In the genomic region with DNA sequence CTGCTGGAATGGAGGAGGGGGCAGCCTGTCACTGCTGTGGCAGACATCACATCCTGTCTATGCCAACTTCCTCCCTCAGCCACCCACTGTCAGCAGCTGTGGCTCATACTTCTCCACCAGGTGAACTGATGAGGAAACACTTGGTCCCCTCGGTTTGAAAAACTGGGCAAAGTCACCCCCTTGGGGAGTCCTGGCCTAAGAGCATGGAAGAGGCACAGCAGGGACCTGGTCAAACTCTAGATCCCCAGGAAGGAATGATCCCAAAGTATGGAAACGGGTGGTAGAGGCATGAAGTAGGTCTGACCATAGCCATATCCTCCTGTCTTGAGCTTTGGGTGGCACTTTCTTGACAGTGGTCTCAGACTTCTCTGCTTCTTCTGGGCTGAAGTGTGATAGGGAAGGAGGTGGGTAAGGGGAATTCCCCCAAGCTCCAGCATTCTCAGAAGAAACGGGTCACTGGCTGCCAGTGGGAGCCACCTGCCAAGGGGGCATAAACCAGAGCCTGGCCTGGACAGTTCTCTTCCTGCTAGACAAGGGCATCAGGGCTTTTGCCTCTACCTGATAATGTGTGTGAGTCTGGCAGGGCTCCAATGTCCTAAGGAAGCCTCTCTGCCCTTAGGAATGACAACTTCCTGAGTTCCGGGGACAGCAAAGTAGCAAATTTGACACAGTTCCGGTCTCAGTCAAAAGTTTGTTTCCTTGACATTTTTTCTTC, we compare ENCODE assay signal across 8 cellular contexts. TPM values are rescaled to one million over a fixed set of nuclear protein-coding genes. Genes with fewer than 3 reads are reported as not detected.
DNase-seq lines count a peak whose midpoint lies in the region; ATAC-seq, FAIRE-seq and TF ChIP-seq lines count a peak whose summit lies in the region.

No MANE protein-coding gene starts in this region.

- H3K36me3 ChIP-seq in GM12878 (ENCODE audit: control insufficient read depth in 2 of 2, insufficient read depth in 2 of 2, low read length in 1 of 2) = peaks cover 8 to 10% of the 10 kb centered on the region in 2 experiments; a peak in 3 of 4 replicates
- no peaks in the 10 kb centered on the region for H3K36me3 ChIP-seq in sigmoid colon

- no peak overlapping the region for H3K4me3 ChIP-seq in GM12878
- H3K4me3 ChIP-seq in sigmoid colon = no peak overlapping the region

- H3K79me2 ChIP-seq in GM12878 (ENCODE audit: control insufficient read depth, insufficient read depth, low read length) = peaks cover 78% of the 10 kb centered on the region

- no peaks in the 10 kb centered on the region for H4K20me1 ChIP-seq in GM12878 (ENCODE audit: control insufficient read depth, insufficient read depth)

- H3K27me3 ChIP-seq in GM12878 (replicated peaks in 1 of 2; ENCODE audit: control insufficient read depth in 2 of 2, insufficient read depth in 2 of 2, low read length in 1 of 2) (no peaks in the 10 kb centered on the region), sigmoid colon (no peaks in the 10 kb centered on the region)

- peaks cover 61% of the 10 kb centered on the region for H3K4me1 ChIP-seq in GM12878 (ENCODE audit: control insufficient read depth, insufficient read depth, low read length)
- H3K4me1 ChIP-seq in sigmoid colon = peaks cover 0 to 60% (median 53%) of the 10 kb centered on the region in 4 donors

- H2AFZ ChIP-seq in GM12878 (ENCODE audit: control insufficient read depth, low read depth, low read length) = peak overlapping the region; percentile 33

- in situ Hi-C loops in GM12878 (cut with MboI) = no loop called here

- BruUV-seq in GM12878 (replicated peaks; lab: Mats Ljungman, UMichigan) (no TSS peak), Calu3 (replicated peaks; lab: Mats Ljungman, UMichigan) (no TSS peak)

- H3K36me3 Mint-ChIP-seq in CD14-positive monocyte (no peaks in the 10 kb centered on the region), T-cell (peaks cover 10% of the 10 kb centered on the region), Calu3 (ENCODE audit: insufficient read depth, unreplicated experiment) (no peaks in the 10 kb centered on the region)

- FAIRE-seq in GM12878 (lab: Jason Lieb, UNC) = peak; percentile 44
- no peak for FAIRE-seq in frontal cortex (lab: Jason Lieb, UNC)

- H3K4me1 Mint-ChIP-seq in CD14-positive monocyte = peaks cover 45% of the 10 kb centered on the region
- peaks cover 96 to 98% (median 97%) of the 10 kb centered on the region in 3 donors for H3K4me1 Mint-ChIP-seq in T-cell
- H3K4me1 Mint-ChIP-seq in Calu3 (ENCODE audit: low read depth, unreplicated experiment) = no peaks in the 10 kb centered on the region

- H3K27ac Mint-ChIP-seq in CD14-positive monocyte (peak overlapping the region; percentile 57 to 87 (median 79)), T-cell (peak overlapping the region; percentile 97 to 98), Calu3 (ENCODE audit: unreplicated experiment) (no peak overlapping the region)

- H3K27ac ChIP-seq in GM12878 (ENCODE audit: control insufficient read depth, insufficient read depth) (peak overlapping the region; percentile 92), sigmoid colon (peak overlapping the region; percentile 87 to 93 (median 92))

- CTCF ChIA-PET in T-cell (lab: Charles Lee) (interaction anchor here (0.5 to 1.9 kb wide), 11 partner anchors 8 to 414 kb away, joined by 3 to 19 read pairs (median 4); partner anchors contain the start of genes SMARCD1 (in 1 of the 2) and TMBIM6 (in 1 of the 2)), GM12878 (lab: Yijun Ruan, JAX) (interaction anchor here (0.9 to 10.3 kb wide), 8 partner anchors 8 to 33 kb away, joined by 3 to 86 read pairs (median 16); partner anchors contain the start of gene FMNL3), Calu3 (lab: Charles Lee) (interaction anchor here (0.5 kb wide), 1 partner anchor 12 kb away, joined by 3 read pairs; no protein-coding TSS in a partner anchor)

- TF ChIP-seq CTCF in CD14-positive monocyte (IDR thresholded peaks at IDR 0.05) (no peak), GM12878 (IDR thresholded peaks at IDR 0.05 in 2 of 3, conservative IDR thresholded peaks at IDR 0.05 in 1 of 3; ENCODE audit: control insufficient read depth in 2 of 3, extremely low read depth in 1 of 3, insufficient read depth in 1 of 3, low read depth in 3 of 3, low read length in 3 of 3) (no peak), sigmoid colon (IDR thresholded peaks at IDR 0.05) (no peak), Calu3 (IDR thresholded peaks at IDR 0.05; ENCODE audit: unreplicated experiment) (no peak)

- DNase-seq in CD14-positive monocyte (ENCODE audit: low spot score) (peak; percentile 68), T-cell (peak; percentile 44 to 74 (median 62)), GM12878 (ENCODE audit: low read depth, low spot score) (no peak), sigmoid colon (peak; percentile 60), NCI-H2081 treated with DMSO at 0.1 percent for 48 hours (lab: John Stamatoyannopoulos, UW) (no peak), SW 1271 (lab: John Stamatoyannopoulos, UW) (no peak), Calu3 (no peak), frontal cortex (ENCODE audit: low spot score in 2 of 2) (no peak)

- RAD21 ChIA-PET in GM12878 (lab: Charles Lee; ENCODE audit: unreplicated experiment) = interaction anchor here (1.4 to 8.6 kb wide), 5 partner anchors 9 to 33 kb away, joined by 4 to 167 read pairs (median 36); partner anchors contain the start of gene FMNL3

- POLR2A ChIA-PET in T-cell (lab: Charles Lee) = interaction anchor here (0.5 to 2.0 kb wide), 5 partner anchors 8 to 77 kb away, joined by 3 to 12 read pairs (median 3); partner anchors contain the start of gene TMBIM6 (in 1 of the 2)
- POLR2A ChIA-PET in GM12878 (lab: Charles Lee) = interaction anchor here (1.3 to 10.7 kb wide), 5 partner anchors 9 to 33 kb away, joined by 5 to 166 read pairs (median 48); partner anchors contain the start of gene FMNL3

- peak overlapping the region; percentile 52 for H3K9ac ChIP-seq in GM12878 (ENCODE audit: control insufficient read depth, insufficient read depth, low read length)

- TF ChIP-seq RAD21 in GM12878 (IDR thresholded peaks at IDR 0.05; ENCODE audit: insufficient read depth, low read depth, low read length) = no peak

- H3K4me2 ChIP-seq in GM12878 (ENCODE audit: control insufficient read depth, insufficient read depth) = peak overlapping the region; percentile 44

- peaks cover 1 to 3% (median 2%) of the 10 kb centered on the region in 3 donors for H3K27me3 Mint-ChIP-seq in CD14-positive monocyte (ENCODE audit: low read depth in 3 of 3)
- no peaks in the 10 kb centered on the region for H3K27me3 Mint-ChIP-seq in T-cell
- peaks cover 14% of the 10 kb centered on the region for H3K27me3 Mint-ChIP-seq in Calu3 (ENCODE audit: unreplicated experiment)

- H3K4me3 Mint-ChIP-seq in CD14-positive monocyte (peak overlapping the region; percentile 10 to 62), T-cell (peak overlapping the region; percentile 65 to 73 (median 68)), Calu3 (ENCODE audit: low read depth, unreplicated experiment) (no peak overlapping the region)

- ATAC-seq in T-cell (replicated peaks in 1 of 4) (peak; percentile 89 to 92 (median 91)), GM12878 (peak; percentile 72)

- SMC1A ChIA-PET in GM12878 (lab: Charles Lee; ENCODE audit: uncharacterized antibody, unreplicated experiment) = interaction anchor here (0.9 to 14.9 kb wide), 10 partner anchors 8 to 33 kb away, joined by 3 to 131 read pairs (median 6); partner anchors contain the start of gene FMNL3

- WGBS in GM12878 (ENCODE audit: insufficient coverage, insufficient replicate concordance, low lambda C conversion rate, missing lambda C conversion rate) = 0% methylated on average over 5 of the region's 5 CpGs
- 37 to 61% methylated on average over 5 of the region's 5 CpGs for WGBS in sigmoid colon, 2 donors

- intact Hi-C loops in CD14-positive monocyte (cut with micrococcal nuclease) = no loop called here
- intact Hi-C loops in GM12878 (cut with micrococcal nuclease; ENCODE audit: unreplicated experiment) = no loop called here
- intact Hi-C loops in sigmoid colon (cut with DNase I) = no loop called here
- intact Hi-C loops in Calu3 (cut with micrococcal nuclease; ENCODE audit: unreplicated experiment) = no loop called here

- H3K9me3 ChIP-seq in GM12878 (replicated peaks; ENCODE audit: control insufficient read depth, insufficient read depth, low read length) (no peaks in the 10 kb centered on the region), sigmoid colon (no peaks in the 10 kb centered on the region)

- TF ChIP-seq EP300 in GM12878 (IDR thresholded peaks at IDR 0.05; ENCODE audit: borderline replicate concordance in 1 of 2, control insufficient read depth in 1 of 2, low read depth in 2 of 2, low read length in 2 of 2) = no peak
- TF ChIP-seq EP300 in sigmoid colon (IDR thresholded peaks at IDR 0.05) = no peak

- no peaks in the 10 kb centered on the region for H3K9me3 Mint-ChIP-seq in CD14-positive monocyte
- no peaks in the 10 kb centered on the region for H3K9me3 Mint-ChIP-seq in T-cell
- no peaks in the 10 kb centered on the region for H3K9me3 Mint-ChIP-seq in Calu3 (ENCODE audit: low read depth, unreplicated experiment)

- peak; percentile 33; the same call in 1 of the 2 replicates for TF ChIP-seq POLR2A in GM12878 (IDR thresholded peaks at IDR 0.05; ENCODE audit: low read depth, low read length)
- TF ChIP-seq POLR2A in sigmoid colon (IDR thresholded peaks at IDR 0.05) = no peak

RNA-seq across cellular contexts. Expression of gene FMNL3, which starts 36.0 kb away (rescaled TPM):
- 1 to 10 TPM; 1.5 to 1.7 TPM for polyA plus RNA-seq in CD14-positive monocyte
- 10 to 100 TPM; 34.2 to 45.5 (median 41.1) TPM for total RNA-seq in T-cell
- 182 and 205 TPM in 2 replicates for total RNA-seq in GM12878 (2013; cell fraction: nucleolus; rRNA removed)
- total RNA-seq in GM12878 (2014; rRNA removed) = 44.1 and 46.8 TPM in 2 replicates
- 29.1 and 29.2 TPM in 2 replicates for total RNA-seq in GM12878 (2014; rRNA removed; fragmentation: Illumina TruSeq; extraction: Trizol)
- total RNA-seq in GM12878 (2021) = 60.5 and 64.9 TPM in 2 replicates
- polyA plus RNA-seq in GM12878 (2011; ENCODE audit: low read depth) = 19.3 TPM
- 40.6 and 47.6 TPM in 2 replicates for polyA plus RNA-seq in GM12878 (2011; rRNA removed)
- polyA plus RNA-seq in GM12878 (2011; cell fraction: cytosol; rRNA removed) = 40.6 and 44.7 TPM in 2 replicates
- polyA plus RNA-seq in GM12878 (2011; cell fraction: nucleus; rRNA removed) = 131 and 157 TPM in 2 replicates
- 33.5 and 36.8 TPM in 2 replicates for polyA plus RNA-seq in GM12878 (2012)
- polyA plus RNA-seq in GM12878 (2014; fragmentation: Illumina TruSeq; extraction: Trizol) = 35.3 and 40.6 TPM in 2 replicates
- 1 to 10 TPM; 3.0 to 5.3 TPM for polyA plus RNA-seq in GM12878 (2014; fragmentation: Nextera tagmentation; extraction: Ambion mirVana)
- polyA plus RNA-seq in GM12878 (2014; rRNA removed) = 32.6 and 35.0 TPM in 2 replicates
- polyA plus RNA-seq in GM12878 (2016; fragmentation: Nextera tagmentation; extraction: Ambion mirVana) = 10 to 100 TPM; 15.1 to 15.7 TPM
- polyA minus RNA-seq in GM12878 (2011; rRNA and poly(A)+ RNA removed) = 105 and 132 TPM in 2 replicates
- polyA minus RNA-seq in GM12878 (2011; cell fraction: cytosol; rRNA and poly(A)+ RNA removed) = 41.7 and 48.0 TPM in 2 replicates
- polyA minus RNA-seq in GM12878 (2011; cell fraction: nucleus; rRNA and poly(A)+ RNA removed) = 46.2 and 54.0 TPM in 2 replicates
- total RNA-seq in sigmoid colon = 10 to 100 TPM in 2 of 4 donors, 1 to 10 TPM in 2; 9.4 to 12.2 (median 11.0) TPM
- 10 to 100 TPM in 1 of 3 donors, 1 to 10 TPM in 2; 1.8 to 10.8 (median 2.4) TPM for polyA plus RNA-seq in sigmoid colon
- total RNA-seq in Calu3 (2022) = 4.4 TPM in 2 replicates
- 9.0 TPM for total RNA-seq in frontal cortex

RNA-seq across cellular contexts. Expression of gene PRPF40B, which starts 47.8 kb away (rescaled TPM):
- polyA plus RNA-seq in CD14-positive monocyte (under 1 TPM; 0.14 to 0.57 TPM), GM12878 (2011; rRNA removed) (3.2 and 6.1 TPM in 2 replicates), GM12878 (2014; fragmentation: Illumina TruSeq; extraction: Trizol) (3.2 and 6.7 TPM in 2 replicates), GM12878 (2014; fragmentation: Nextera tagmentation; extraction: Ambion mirVana) (1 to 10 TPM in 1 of 2 experiments, under 1 TPM in 1; 0.31 to 1.2 TPM), GM12878 (2014; rRNA removed) (8.5 and 11.0 TPM in 2 replicates), GM12878 (2016; fragmentation: Nextera tagmentation; extraction: Ambion mirVana) (10 to 100 TPM; 16.3 to 17.9 TPM), sigmoid colon (10 to 100 TPM in 1 of 3 donors, 1 to 10 TPM in 2; 1.4 to 11.3 (median 3.6) TPM)
- total RNA-seq in T-cell (10 to 100 TPM in 4 of 5 donors, 1 to 10 TPM in 1; 7.4 to 18.0 (median 16.5) TPM), GM12878 (2014; rRNA removed) (7.2 and 7.7 TPM in 2 replicates), GM12878 (2014; rRNA removed; fragmentation: Illumina TruSeq; extraction: Trizol) (6.9 and 7.1 TPM in 2 replicates), GM12878 (2021) (12.9 and 13.2 TPM in 2 replicates), sigmoid colon (10 to 100 TPM; 13.3 to 27.5 (median 21.0) TPM), Calu3 (2022) (21.7 and 22.2 TPM in 2 replicates), frontal cortex (19.2 TPM)
- total RNA-seq in GM12878 (2013; cell fraction: nucleolus; rRNA removed) = 25.0 and 26.2 TPM in 2 replicates
- 1.7 TPM for polyA plus RNA-seq in GM12878 (2011; ENCODE audit: low read depth)
- polyA plus RNA-seq in GM12878 (2011; cell fraction: cytosol; rRNA removed) = 4.1 and 5.3 TPM in 2 replicates
- 39.1 and 43.0 TPM in 2 replicates for polyA plus RNA-seq in GM12878 (2011; cell fraction: nucleus; rRNA removed)
- 5.4 TPM in 2 replicates for polyA plus RNA-seq in GM12878 (2012)
- 6.8 and 10.0 TPM in 2 replicates for polyA minus RNA-seq in GM12878 (2011; rRNA and poly(A)+ RNA removed)
- 2.2 and 3.1 TPM in 2 replicates for polyA minus RNA-seq in GM12878 (2011; cell fraction: cytosol; rRNA and poly(A)+ RNA removed)
- polyA minus RNA-seq in GM12878 (2011; cell fraction: nucleus; rRNA and poly(A)+ RNA removed) = 11.1 and 16.5 TPM in 2 replicates

Comparison
In these comparisons a context has a peak if more than half of its experiments do, and no peak if none do; other contexts are left out.
1. DNase-seq: peak in CD14-positive monocyte (single experiment), T-cell (34 of 34) and sigmoid colon (single experiment); none in GM12878 (single experiment), NCI-H2081 treated with DMSO at 0.1 percent for 48 hours (single experiment), SW 1271 (0 of 2), Calu3 (single experiment) and frontal cortex (0 of 2).